In the genomic region with DNA sequence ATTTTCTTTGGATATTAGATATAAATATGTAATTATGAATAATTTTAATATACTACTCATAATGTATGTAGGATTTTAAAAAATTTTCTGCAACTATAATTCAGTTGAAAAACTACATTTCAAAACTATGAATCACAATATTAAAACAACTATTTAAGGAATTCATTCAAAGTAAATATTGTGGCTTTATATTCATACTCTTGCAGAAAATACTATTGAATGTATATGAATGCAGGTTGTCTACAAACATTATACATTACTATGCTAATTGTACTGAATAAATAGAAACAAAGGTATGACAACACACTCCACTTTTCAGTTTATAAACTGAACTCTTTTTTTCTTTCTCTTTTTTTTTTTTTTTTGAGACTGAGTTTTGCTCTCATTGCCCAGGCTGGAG, we compare ENCODE assay signal across 21 cellular contexts.
"Had no signal": no experiment of that assay in that cellular context is flagged by ENCODE, and none has a peak within 500 bp of the region (broad histone marks: within the 10 kb centered on the region; RNA-seq: fewer than 3 reads in every experiment).

No MANE protein-coding gene starts in this region.

- H3K4me3 ChIP-seq: coronary artery, lower lobe of right lung, smooth muscle cell had no signal

- H3K4me1 Mint-ChIP-seq: mesothelial cell of epicardium, neural crest cell had no signal

- FAIRE-seq: endothelial cell of umbilical vein, keratinocyte, urothelium cell line had no signal

- H3K27me3 ChIP-seq: foreskin keratinocyte had no signal

- H3K27ac Mint-ChIP-seq: endodermal cell, memory B cell, mesothelial cell of epicardium, type B pancreatic cell had no signal

- ATAC-seq: foreskin keratinocyte, left colon, lower lobe of right lung, natural killer cell, right cardiac atrium had no signal

- H3K27me3 Mint-ChIP-seq: memory B cell, type B pancreatic cell had no signal

- H3K4me3 Mint-ChIP-seq: endodermal cell, memory B cell, mesothelial cell of epicardium, natural killer cell, neural crest cell, type B pancreatic cell had no signal

- H3K27ac ChIP-seq: coronary artery, foreskin keratinocyte, lower lobe of right lung had no signal

- DNase-seq: effector CD4-positive, alpha-beta T cell; endodermal cell; erythroblast; foreskin keratinocyte; head of caudate nucleus; hypothalamus; left colon; lower lobe of right lung; natural killer cell; right cardiac atrium; stimulated activated CD4-positive, alpha-beta T cell treated with anti-CD3 and anti-CD28 coated beads, Interleukin-2, amount 100 ng/mL, for 48 hours; stimulated activated naive CD4-positive, alpha-beta T cell treated with Interleukin-2 at 50 U/mL for 16 hours had no signal

- H3K4me1 ChIP-seq: foreskin keratinocyte, lower lobe of right lung had no signal

- H3K4me2 ChIP-seq: smooth muscle cell had no signal
